14 cellular contexts compared by ENCODE assay signal in the genomic region with DNA sequence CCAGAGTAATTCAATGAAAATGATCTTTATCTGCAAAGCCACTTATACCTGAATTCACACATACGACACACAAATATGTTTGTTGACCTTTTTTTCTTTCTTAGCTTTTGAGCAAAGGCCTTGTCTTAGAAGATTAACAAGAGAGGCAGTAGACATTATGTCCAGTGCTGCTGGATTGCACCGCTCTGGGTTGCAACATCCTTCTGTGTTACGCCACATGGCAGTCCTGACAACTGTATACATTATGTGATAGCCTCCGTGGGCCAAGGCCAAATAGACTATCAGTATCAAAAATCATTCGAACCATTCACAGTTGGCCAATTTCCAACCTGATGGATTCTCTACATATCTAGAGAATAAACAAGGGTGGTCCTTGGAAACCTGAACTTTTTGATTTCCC.
DNase-seq lines count a peak whose midpoint lies in the region; TF ChIP-seq lines count a peak whose summit lies in the region.
"Had no signal": no experiment of that assay in that cellular context is flagged by ENCODE, and none has a peak within 500 bp of the region (broad histone marks: within the 10 kb centered on the region; RNA-seq: fewer than 3 reads in every experiment).

No MANE protein-coding gene starts in this region.

- no peaks in the 10 kb centered on the region; a peak in 1 of 7 replicates for H3K36me3 Mint-ChIP-seq in H9 (ENCODE audit: insufficient read depth in 1 of 3, low read depth in 3 of 3)

- peaks cover 0 to 4% of the 10 kb centered on the region in 2 experiments; a peak in 2 of 4 replicates for H3K4me1 Mint-ChIP-seq in H9

- no peak overlapping the region for H2BK120ac ChIP-seq in H9 (ENCODE audit: low read depth, low read length, poor library complexity, severe bottlenecking)

- no peaks in the 10 kb centered on the region for H3K9me3 Mint-ChIP-seq in H9

- H3K4me3 ChIP-seq in NB4 (ENCODE audit: low read depth, low read length) (no peak overlapping the region), neutrophil (ENCODE audit: low read depth in 1 of 2, low read length in 1 of 2) (no peak overlapping the region)
- H3K4me3 ChIP-seq: BLaER1 had no signal

- H3K9me3 ChIP-seq in H9 (ENCODE audit: control insufficient read depth, low read depth, low read length) (no peaks in the 10 kb centered on the region), neutrophil (no peaks in the 10 kb centered on the region)
- H3K9me3 ChIP-seq: BLaER1 had no signal

- H3T11ph ChIP-seq in H9 (ENCODE audit: low read length), result no peak overlapping the region

- H3K56ac ChIP-seq in H9 (ENCODE audit: insufficient read length, low read depth, low read length), result no peak overlapping the region

- no peak overlapping the region for H3K4ac ChIP-seq in H9 (ENCODE audit: low read depth, low read length)

- no peak overlapping the region for H3K14ac ChIP-seq in H9 (ENCODE audit: insufficient read depth, low read length)

- no peaks in the 10 kb centered on the region for H3K79me2 ChIP-seq in H9 (ENCODE audit: insufficient read depth, low read length)

- H2AK5ac ChIP-seq in H9 (ENCODE audit: insufficient read length, low read length), result no peak overlapping the region

- no peak overlapping the region for H4K91ac ChIP-seq in H9 (ENCODE audit: insufficient read length, low read depth, low read length)

- H3K23ac ChIP-seq in H9 (ENCODE audit: insufficient read length, low read depth, low read length), result no peak overlapping the region

- H3K27me3 Mint-ChIP-seq in H9 (ENCODE audit: low read depth), result no peaks in the 10 kb centered on the region

- no peak overlapping the region for H3K4me3 Mint-ChIP-seq in H9
- H3K4me3 Mint-ChIP-seq: HFFc6 had no signal

- no peak overlapping the region for H4K8ac ChIP-seq in H9 (replicated peaks; ENCODE audit: insufficient read length, low read depth, low read length)

- H3K4me1 ChIP-seq in H9 (ENCODE audit: insufficient read depth, low read length) (no peaks in the 10 kb centered on the region), neutrophil (ENCODE audit: control insufficient read depth in 1 of 2, insufficient read depth in 1 of 2, low read depth in 1 of 2, low read length in 1 of 2) (peaks cover 45 to 60% of the 10 kb centered on the region in 2 experiments)
- H3K4me1 ChIP-seq: BLaER1 had no signal

- DNase-seq in NOMO-1 (lab: John Stamatoyannopoulos, UW; ENCODE audit: unreplicated experiment in 2 of 2) (peak; percentile 18 to 36), NOMO-1 treated with dmso at 0.1 percent for 144 hours (lab: John Stamatoyannopoulos, UW; ENCODE audit: unreplicated experiment) (no peak), H9 (no peak), NB4 (ENCODE audit: low read depth) (peak; percentile 12), GOT3 (lab: John Stamatoyannopoulos, UW) (no peak), NCI-H187 (lab: John Stamatoyannopoulos, UW) (no peak)
- DNase-seq: 8988T, AML-193, DMS53, GF-D8, HCEC 1CT, HFFc6 had no signal

- H2BK20ac ChIP-seq in H9 (ENCODE audit: low read depth, low read length, poor library complexity, severe bottlenecking), result peak overlapping the region; percentile 28

- no peak overlapping the region for H2AFZ ChIP-seq in H9 (ENCODE audit: low read length)

- no peaks in the 10 kb centered on the region for H3K23me2 ChIP-seq in H9 (ENCODE audit: insufficient read length, low read depth, low read length, poor library complexity, severe bottlenecking)

- no CpG with 5 or more reads among the region's 5 CpGs for WGBS in H9 (ENCODE audit: extremely low coverage, insufficient read length, low lambda C conversion rate)

- H2BK15ac ChIP-seq in H9 (ENCODE audit: low read depth, low read length), result no peak overlapping the region

- H3K9ac ChIP-seq in H9 (ENCODE audit: extremely low read depth, insufficient read length, low read length), result no peak overlapping the region
- H3K9ac ChIP-seq: BLaER1 had no signal

- no peaks in the 10 kb centered on the region for H3K79me1 ChIP-seq in H9 (ENCODE audit: insufficient read depth, low read depth, low read length, poor library complexity, severe bottlenecking)

- TF ChIP-seq CTCF in H9 (conservative IDR thresholded peaks at IDR 0.05) (no peak), NB4 (IDR thresholded peaks at IDR 0.05; ENCODE audit: low read depth, low read length) (no peak), neutrophil (IDR thresholded peaks at IDR 0.05) (no peak)

- H4K20me1 ChIP-seq in H9 (ENCODE audit: control insufficient read depth, insufficient read depth, insufficient read length), result no peaks in the 10 kb centered on the region
- H4K20me1 ChIP-seq: BLaER1 had no signal

- H3K27me3 ChIP-seq in H9 (ENCODE audit: insufficient read depth, low read length), result no peaks in the 10 kb centered on the region
- H3K27me3 ChIP-seq in neutrophil, result no peaks in the 10 kb centered on the region
- H3K27me3 ChIP-seq: BLaER1 had no signal

- H3K18ac ChIP-seq in H9 (ENCODE audit: insufficient read length, low read depth, low read length), result no peak overlapping the region

- H3K4me2 ChIP-seq in H9 (ENCODE audit: insufficient read depth, insufficient read length, low read length), result no peak overlapping the region
- H3K4me2 ChIP-seq: BLaER1 had no signal

- no peak overlapping the region for H2BK5ac ChIP-seq in H9 (ENCODE audit: insufficient read length, low read length)

- H4K5ac ChIP-seq in H9 (ENCODE audit: insufficient read length, low read depth, low read length), result no peak overlapping the region

- H3K36me3 ChIP-seq in neutrophil, result no peaks in the 10 kb centered on the region
- H3K36me3 ChIP-seq: BLaER1 had no signal

- no peak for TF ChIP-seq POLR2A in NB4 (IDR thresholded peaks at IDR 0.05; ENCODE audit: extremely low read depth, insufficient read length)

- H3K27ac ChIP-seq in H9 (ENCODE audit: insufficient read length, low read depth, low read length) (no peak overlapping the region), neutrophil (peak overlapping the region; percentile 68)
- H3K27ac ChIP-seq: BLaER1 had no signal

- no peak overlapping the region for H3K27ac Mint-ChIP-seq in H9
- H3K27ac Mint-ChIP-seq: HFFc6 had no signal

- H2BK12ac ChIP-seq in H9 (ENCODE audit: insufficient read length, low read depth, low read length), result no peak overlapping the region

Comparison
In these comparisons a context has a peak if more than half of its experiments do, and no peak if none do; other contexts are left out.
1. DNase-seq: peak in NOMO-1 (2 of 2) and NB4 (single experiment); none in NOMO-1 treated with dmso at 0.1 percent for 144 hours (single experiment), H9 (single experiment), GOT3 (single experiment) and NCI-H187 (0 of 2).